ENCODE assay signal across 26 cellular contexts in genomic region chr17:34220045-34220775, GRCh38. TPM values are rescaled to one million over a fixed set of nuclear protein-coding genes. Genes with fewer than 3 reads are reported as not detected.
"Had no signal": no experiment of that assay in that cellular context is flagged by ENCODE, and none has a peak within 500 bp of the region (broad histone marks: within the 10 kb centered on the region; RNA-seq: fewer than 3 reads in every experiment).

No MANE protein-coding gene starts in this region.

- H3K27me3 ChIP-seq: ascending aorta, body of pancreas, MG63 had no signal

- H3K9me3 ChIP-seq: ascending aorta, body of pancreas, MG63, SJCRH30, SK-N-SH had no signal

- H3K4me1 Mint-ChIP-seq: activated naive CD8-positive, alpha-beta T cell treated with anti-CD3 and anti-CD28 coated beads, Interleukin-2, amount 50 U/mL, for 24 hours had no signal

- H3K4me3 ChIP-seq: ascending aorta, body of pancreas, MG63, PC-9, SJCRH30 had no signal

- H3K4me1 ChIP-seq: ascending aorta, body of pancreas, SJCRH30 had no signal

- DNase-seq: activated CD4-positive, alpha-beta memory T cell treated with anti-CD3 and anti-CD28 coated beads for 36 hours; activated CD4-positive, alpha-beta T cell treated with anti-CD3 and anti-CD28 coated beads, Interleukin-2, amount 10 ng/mL, durations not matched to agents 7 days and 5 days; activated CD4-positive, CD25-positive, alpha-beta regulatory T cell; activated CD8-positive, alpha-beta memory T cell treated with anti-CD3 and anti-CD28 coated beads for 24 hours; activated effector memory CD4-positive, alpha-beta T cell treated with anti-CD3 and anti-CD28 coated beads, Interleukin-2, amount 50 U/mL, for 16 hours; activated naive CD4-positive, alpha-beta T cell treated with Interleukin-2 at 50 U/mL for 16 hours; activated naive CD8-positive, alpha-beta T cell treated with anti-CD3 and anti-CD28 coated beads, Interleukin-2, amount 50 U/mL, for 24 hours; activated T-cell treated with anti-CD3 and anti-CD28 coated beads, Interleukin-2, amount 50 U/mL, for 4 hours; amniotic stem cell; body of pancreas; MG63; NCI-H1092 treated with DMSO at 0.1 percent for 48 hours; NCI-H1417 treated with DMSO at 0.1 percent for 48 hours; NCI-H1694; NCI-H2029; NCI-H524; PC-9; Right ventricle myocardium superior; RPMI8226; SJCRH30; SK-N-SH; T-helper 1 cell had no signal

- H3K4me3 Mint-ChIP-seq: activated CD4-positive, alpha-beta memory T cell treated with anti-CD3 and anti-CD28 coated beads for 36 hours; activated CD4-positive, alpha-beta T cell treated with anti-CD3 and anti-CD28 coated beads, Interleukin-2, amount 10 ng/mL, durations not matched to agents 7 days and 5 days; activated naive CD8-positive, alpha-beta T cell treated with anti-CD3 and anti-CD28 coated beads, Interleukin-2, amount 50 U/mL, for 24 hours; activated T-cell treated with anti-CD3 and anti-CD28 coated beads, Interleukin-2, amount 50 U/mL, for 4 hours had no signal

- H3K27ac Mint-ChIP-seq: activated CD4-positive, alpha-beta memory T cell treated with anti-CD3 and anti-CD28 coated beads for 36 hours; activated CD4-positive, alpha-beta T cell treated with anti-CD3 and anti-CD28 coated beads, Interleukin-2, amount 10 ng/mL, durations not matched to agents 7 days and 5 days; activated naive CD4-positive, alpha-beta T cell treated with anti-CD3 and anti-CD28 coated beads, Interleukin-2, amount 50 U/mL, for 72 hours; activated naive CD8-positive, alpha-beta T cell treated with anti-CD3 and anti-CD28 coated beads, Interleukin-2, amount 50 U/mL, for 24 hours had no signal

- H3K36me3 Mint-ChIP-seq: activated naive CD4-positive, alpha-beta T cell treated with anti-CD3 and anti-CD28 coated beads, Interleukin-2, amount 50 U/mL, for 72 hours had no signal

- ATAC-seq: activated naive CD4-positive, alpha-beta T cell treated with anti-CD3 and anti-CD28 coated beads, Interleukin-2, amount 50 U/mL, for 72 hours; activated naive CD8-positive, alpha-beta T cell treated with anti-CD3 and anti-CD28 coated beads, Interleukin-2, amount 50 U/mL, for 24 hours; activated T-cell treated with anti-CD3 and anti-CD28 coated beads, Interleukin-2, amount 50 U/mL, for 4 hours; body of pancreas had no signal

- H3K27ac ChIP-seq: ascending aorta, body of pancreas, PC-9, SJCRH30, VCaP had no signal

- H3K9ac ChIP-seq: SK-N-SH had no signal

- H3K9me3 Mint-ChIP-seq: activated CD4-positive, alpha-beta memory T cell treated with anti-CD3 and anti-CD28 coated beads for 36 hours; activated CD4-positive, alpha-beta T cell treated with anti-CD3 and anti-CD28 coated beads, Interleukin-2, amount 10 ng/mL, durations not matched to agents 7 days and 5 days; activated naive CD4-positive, alpha-beta T cell treated with anti-CD3 and anti-CD28 coated beads, Interleukin-2, amount 50 U/mL, for 72 hours; activated naive CD8-positive, alpha-beta T cell treated with anti-CD3 and anti-CD28 coated beads, Interleukin-2, amount 50 U/mL, for 24 hours; activated T-cell treated with anti-CD3 and anti-CD28 coated beads, Interleukin-2, amount 50 U/mL, for 4 hours had no signal

- H3K36me3 ChIP-seq: ascending aorta, MG63, SJCRH30 had no signal

RNA-seq across cellular contexts. Expression of gene CCL2, which starts 34.9 kb away (rescaled TPM):
- total RNA-seq: activated CD4-positive, alpha-beta memory T cell treated with anti-CD3 and anti-CD28 coated beads for 36 hours; activated CD4-positive, alpha-beta T cell treated with anti-CD3 and anti-CD28 coated beads, Interleukin-2, amount 10 ng/mL, durations not matched to agents 7 days and 5 days; activated naive CD4-positive, alpha-beta T cell treated with anti-CD3 and anti-CD28 coated beads, Interleukin-2, amount 50 U/mL, for 72 hours; PC-9; T-helper 2 cell treated with Interferon-gamma antibody and Interleukin-4, amounts not matched to agents 100 ng/mL and 5 ng/mL, for 36 hours had no signal

RNA-seq across cellular contexts. Expression of gene CCL7, which starts 49.8 kb away (rescaled TPM):
- total RNA-seq: activated CD4-positive, alpha-beta memory T cell treated with anti-CD3 and anti-CD28 coated beads for 36 hours; activated CD4-positive, alpha-beta T cell treated with anti-CD3 and anti-CD28 coated beads, Interleukin-2, amount 10 ng/mL, durations not matched to agents 7 days and 5 days; activated naive CD4-positive, alpha-beta T cell treated with anti-CD3 and anti-CD28 coated beads, Interleukin-2, amount 50 U/mL, for 72 hours; activated T-cell treated with anti-CD3 and anti-CD28 coated beads, Interleukin-2, amount 50 U/mL, for 4 hours; ascending aorta; body of pancreas; PC-9; Right ventricle myocardium superior; SJCRH30; T-helper 2 cell treated with Interferon-gamma antibody and Interleukin-4, amounts not matched to agents 100 ng/mL and 5 ng/mL, for 36 hours had no signal
